Comparison of ENCODE assay signal across 20 cellular contexts in the genomic region with DNA sequence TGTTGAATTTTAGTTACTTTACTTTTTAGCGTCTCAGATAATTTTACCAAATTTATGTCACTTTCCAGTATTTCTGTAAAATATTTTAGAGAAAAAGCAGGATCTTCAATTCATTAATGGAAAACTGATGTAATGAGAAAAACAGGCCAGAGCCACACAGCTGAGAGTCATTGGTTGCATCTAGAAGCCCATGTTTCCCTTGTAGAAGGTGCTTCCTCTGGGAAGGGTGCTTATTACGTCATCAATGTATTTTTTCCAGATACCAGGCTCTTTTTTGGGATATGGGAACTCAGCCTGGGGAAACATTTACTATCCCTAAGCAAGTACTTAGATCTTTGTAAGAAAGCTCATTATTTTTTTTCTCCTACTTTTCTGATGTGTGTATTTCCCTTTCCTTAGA.
"Had no signal": no experiment of that assay in that cellular context is flagged by ENCODE, and none has a peak within 500 bp of the region (broad histone marks: within the 10 kb centered on the region; RNA-seq: fewer than 3 reads in every experiment).

No MANE protein-coding gene starts in this region.

- H3K9me3 ChIP-seq: gastroesophageal sphincter, transverse colon, vagina had no signal

- H3K27me3 ChIP-seq: cardiac muscle cell, gastroesophageal sphincter, transverse colon, vagina had no signal

- H3K4me3 ChIP-seq: cardiac muscle cell, gastroesophageal sphincter, lung, transverse colon, vagina had no signal

- H3K36me3 ChIP-seq: cardiac muscle cell, gastroesophageal sphincter, transverse colon, vagina had no signal

- H3K27ac ChIP-seq: cardiac muscle cell, epithelial cell of prostate had no signal

- ATAC-seq: activated CD4-positive, alpha-beta T cell treated with anti-CD3 and anti-CD28 coated beads for 36 hours; effector memory CD8-positive, alpha-beta T cell; gastroesophageal sphincter; stimulated activated naive CD8-positive, alpha-beta T cell treated with anti-CD3 and anti-CD28 coated beads, Interleukin-15, Interleukin-2, amounts not matched to agents 100 U/mL and 50 U/mL, for 24 hours; WTC11 had no signal

- DNase-seq: activated CD4-positive, alpha-beta T cell treated with anti-CD3 and anti-CD28 coated beads for 36 hours; activated CD4-positive, alpha-beta T cell treated with anti-CD3 and anti-CD28 coated beads, Interleukin-2, amount 50 U/mL, for 48 hours; activated naive CD4-positive, alpha-beta T cell; activated naive CD8-positive, alpha-beta T cell treated with anti-CD3 and anti-CD28 coated beads for 36 hours; amniotic stem cell; effector memory CD8-positive, alpha-beta T cell; nephron progenitor cell; nucleus accumbens; posterior cingulate gyrus; retina; stimulated activated CD4-positive, alpha-beta T cell treated with anti-CD3 and anti-CD28 coated beads, Interleukin-2, amount 100 ng/mL, for 24 hours; stimulated activated naive CD8-positive, alpha-beta T cell treated with anti-CD3 and anti-CD28 coated beads, Interleukin-15, Interleukin-2, amounts not matched to agents 100 U/mL and 50 U/mL, for 24 hours; SW 1271; transverse colon had no signal
